Comparison of ENCODE assay signal across 24 cellular contexts in the genomic region with DNA sequence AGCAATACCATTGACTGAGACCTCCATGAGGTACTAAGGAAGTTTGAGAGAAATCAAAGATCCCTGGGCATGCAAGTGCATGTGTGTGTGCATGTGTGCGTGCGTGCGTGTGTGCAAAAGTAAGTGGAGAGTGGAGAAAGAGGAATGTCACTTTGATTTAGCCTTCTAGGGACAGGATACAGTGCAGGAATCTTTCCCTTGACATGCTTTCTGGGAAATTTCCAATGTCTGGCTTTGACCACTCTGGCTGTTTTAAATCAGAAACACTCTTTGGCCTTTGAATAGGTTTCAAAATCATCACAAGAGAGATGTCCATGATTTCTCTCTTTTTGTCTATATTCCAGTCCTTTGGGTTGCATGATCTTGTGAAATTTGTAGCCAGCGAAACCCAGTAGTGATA.
A peak's percentile ranks its signal among the peaks of the same experiment; 100 is the strongest.
DNase-seq lines count a peak whose midpoint lies in the region; ATAC-seq, FAIRE-seq and TF ChIP-seq lines count a peak whose summit lies in the region.
"Had no signal": no experiment of that assay in that cellular context is flagged by ENCODE, and none has a peak within 500 bp of the region (broad histone marks: within the 10 kb centered on the region; RNA-seq: fewer than 3 reads in every experiment).

No MANE protein-coding gene starts in this region.

- H3K4me2 ChIP-seq in SK-N-SH = no peak overlapping the region; the same call in 1 of the 2 replicates
- H3K4me2 ChIP-seq: BLaER1 treated with 17β-estradiol and CSF1 and Interleukin-3, amounts not matched to agents 10 nM and 100 nM had no signal

- TF ChIP-seq RAD21 in SK-N-SH (IDR thresholded peaks at IDR 0.05; ENCODE audit: low read length) = no peak

- no peaks in the 10 kb centered on the region for H4K20me1 ChIP-seq in SK-N-SH (ENCODE audit: insufficient read depth)
- H4K20me1 ChIP-seq: BLaER1 treated with 17β-estradiol and CSF1 and Interleukin-3, amounts not matched to agents 10 nM and 100 nM had no signal

- no peak overlapping the region for H3K4me3 ChIP-seq in AG10803 (ENCODE audit: low read length)
- no peak overlapping the region for H3K4me3 ChIP-seq in SK-N-SH (ENCODE audit: low read depth in 2 of 2, low read length in 1 of 2)
- H3K4me3 ChIP-seq in bronchial epithelial cell (ENCODE audit: low read depth, low read length) = no peak overlapping the region
- H3K4me3 ChIP-seq: BLaER1 treated with 17β-estradiol and CSF1 and Interleukin-3, amounts not matched to agents 10 nM and 100 nM; GM12878; GM23248 had no signal

- no peaks in the 10 kb centered on the region for H3K36me3 ChIP-seq in SK-N-SH (replicated peaks in 1 of 2; ENCODE audit: control insufficient read depth in 1 of 2, insufficient read depth in 2 of 2, low read length in 1 of 2)
- H3K36me3 ChIP-seq in bronchial epithelial cell (ENCODE audit: control insufficient read depth, insufficient read depth, low read length) = no peaks in the 10 kb centered on the region
- H3K36me3 ChIP-seq: BE2C; BLaER1 treated with 17β-estradiol and CSF1 and Interleukin-3, amounts not matched to agents 10 nM and 100 nM had no signal

- H3K79me2 ChIP-seq in SK-N-SH (ENCODE audit: insufficient read depth) = no peaks in the 10 kb centered on the region

- H2AFZ ChIP-seq in SK-N-SH (ENCODE audit: low read depth) = no peak overlapping the region
- H2AFZ ChIP-seq: GM23248 had no signal

- intact Hi-C loops in sciatic nerve (cut with DNase I) = no loop called here

- 67% methylated on average over 4 of the region's 4 CpGs for WGBS in SK-N-SH (ENCODE audit: low lambda C conversion rate)

- ATAC-seq in sciatic nerve (peak; percentile 36), GM18907 (IDR thresholded peaks at IDR 0.05; ENCODE audit: unreplicated experiment) (no peak)
- ATAC-seq: GM12878 had no signal

- peaks cover under 1% of the 10 kb centered on the region for H3F3A ChIP-seq in SK-N-SH (replicated peaks; ENCODE audit: insufficient read depth)

- TF ChIP-seq CTCF in AG10803 (conservative IDR thresholded peaks at IDR 0.05; ENCODE audit: low read length) (no peak), SK-N-SH (IDR thresholded peaks at IDR 0.05) (no peak), bronchial epithelial cell (IDR thresholded peaks at IDR 0.05; ENCODE audit: insufficient read depth, low read length, severe bottlenecking) (no peak)

- CTCF ChIA-PET in SK-N-SH (lab: Yijun Ruan, JAX) = interaction anchor here (0.8 kb wide), 1 partner anchor 256 kb away, joined by 3 read pairs; no protein-coding TSS in a partner anchor

- POLR2A ChIA-PET in SK-N-SH (lab: Yijun Ruan, JAX) = no interaction called here

- peak; percentile 3 for DNase-seq in AG10803 (ENCODE audit: low read depth)
- DNase-seq in SK-N-SH = no peak
- DNase-seq in bronchial epithelial cell (ENCODE audit: low read depth) = no peak
- no peak for DNase-seq in sciatic nerve (ENCODE audit: low spot score)
- no peak for DNase-seq in SHP77 treated with DMSO at 0.1 percent for 48 hours (lab: John Stamatoyannopoulos, UW)
- DNase-seq in activated T-cell treated with anti-CD3 and anti-CD28 coated beads for 4 hours = no peak
- DNase-seq: AML-193; BE2C; CD4-positive, alpha-beta T cell; CD8-positive, alpha-beta memory T cell; DMS 273 treated with DMSO at 0.1 percent for 48 hours; DMS79; EL; GDM1; GM23248; H7; HCEC 1CT had no signal

- H3K9me2 ChIP-seq in SK-N-SH = no peaks in the 10 kb centered on the region

- peak in 1 of 2 experiments; percentile 75; a peak in 2 of 4 replicates for TF ChIP-seq EP300 in SK-N-SH (IDR thresholded peaks at IDR 0.05; ENCODE audit: borderline replicate concordance in 1 of 2, low read depth in 1 of 2, low read length in 1 of 2)

- H3K27me3 ChIP-seq in SK-N-SH (ENCODE audit: insufficient read depth) (no peaks in the 10 kb centered on the region), bronchial epithelial cell (ENCODE audit: control insufficient read depth, insufficient read depth, low read length) (peaks cover 3% of the 10 kb centered on the region)
- H3K27me3 ChIP-seq: BE2C; BLaER1 treated with 17β-estradiol and CSF1 and Interleukin-3, amounts not matched to agents 10 nM and 100 nM had no signal

- no peaks in the 10 kb centered on the region for H3K9me3 ChIP-seq in SK-N-SH
- H3K9me3 ChIP-seq: BE2C; BLaER1 treated with 17β-estradiol and CSF1 and Interleukin-3, amounts not matched to agents 10 nM and 100 nM had no signal

- peak overlapping the region in 1 of 2 experiments; percentile 87; a peak in 2 of 4 replicates for H3K27ac ChIP-seq in SK-N-SH (ENCODE audit: low read depth in 2 of 2, low read length in 1 of 2)
- H3K27ac ChIP-seq: 22Rv1; BLaER1 treated with 17β-estradiol and CSF1 and Interleukin-3, amounts not matched to agents 10 nM and 100 nM; GM23248 had no signal

- H3K4me1 ChIP-seq in SK-N-SH (ENCODE audit: control insufficient read depth in 1 of 2, insufficient read depth in 2 of 2, low read depth in 1 of 2, low read length in 1 of 2) = peaks cover 0 to 66% of the 10 kb centered on the region in 2 experiments; a peak in 2 of 4 replicates
- H3K4me1 ChIP-seq: BE2C; BLaER1 treated with 17β-estradiol and CSF1 and Interleukin-3, amounts not matched to agents 10 nM and 100 nM had no signal

- FAIRE-seq in bronchial epithelial cell (lab: Jason Lieb, UNC) = peak; percentile 23
- FAIRE-seq: A204.1, D721Med, GM12878, H1 had no signal

- no peak overlapping the region for H3K9ac ChIP-seq in SK-N-SH
- H3K9ac ChIP-seq: BLaER1 treated with 17β-estradiol and CSF1 and Interleukin-3, amounts not matched to agents 10 nM and 100 nM; GM23248 had no signal

TF ChIP-seq in SK-N-SH, 30 proteins besides CTCF, POLR2A, EP300 and RAD21:
- TF ChIP-seq, protein P1, sequence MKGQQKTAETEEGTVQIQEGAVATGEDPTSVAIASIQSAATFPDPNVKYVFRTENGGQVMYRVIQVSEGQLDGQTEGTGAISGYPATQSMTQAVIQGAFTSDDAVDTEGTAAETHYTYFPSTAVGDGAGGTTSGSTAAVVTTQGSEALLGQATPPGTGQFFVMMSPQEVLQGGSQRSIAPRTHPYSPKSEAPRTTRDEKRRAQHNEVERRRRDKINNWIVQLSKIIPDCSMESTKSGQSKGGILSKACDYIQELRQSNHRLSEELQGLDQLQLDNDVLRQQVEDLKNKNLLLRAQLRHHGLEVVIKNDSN (IDR thresholded peaks at IDR 0.05; ENCODE audit: borderline replicate concordance, low read depth) = no peak
- 0 out of 2 replicates have a peak, but pooled peaks have one; percentile 15 for TF ChIP-seq RCOR1 (IDR thresholded peaks at IDR 0.05; ENCODE audit: low read length)
- TF ChIP-seq, protein P2, sequence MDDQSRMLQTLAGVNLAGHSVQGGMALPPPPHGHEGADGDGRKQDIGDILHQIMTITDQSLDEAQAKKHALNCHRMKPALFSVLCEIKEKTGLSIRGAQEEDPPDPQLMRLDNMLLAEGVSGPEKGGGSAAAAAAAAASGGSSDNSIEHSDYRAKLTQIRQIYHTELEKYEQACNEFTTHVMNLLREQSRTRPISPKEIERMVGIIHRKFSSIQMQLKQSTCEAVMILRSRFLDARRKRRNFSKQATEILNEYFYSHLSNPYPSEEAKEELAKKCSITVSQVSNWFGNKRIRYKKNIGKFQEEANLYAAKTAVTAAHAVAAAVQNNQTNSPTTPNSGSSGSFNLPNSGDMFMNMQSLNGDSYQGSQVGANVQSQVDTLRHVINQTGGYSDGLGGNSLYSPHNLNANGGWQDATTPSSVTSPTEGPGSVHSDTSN (IDR thresholded peaks at IDR 0.05) = peak; percentile 53; the same call in 1 of the 2 replicates
- TF ChIP-seq GABPA (IDR thresholded peaks at IDR 0.05; ENCODE audit: low read depth) = no peak
- TF ChIP-seq FOXJ3 (CRISPR knock-in tag; IDR thresholded peaks at IDR 0.05) = peak; percentile 33; the same call in 1 of the 2 replicates
- peak; percentile 38; the same call in 1 of the 2 replicates for TF ChIP-seq MXI1 (IDR thresholded peaks at IDR 0.05; ENCODE audit: low read depth, low read length)
- TF ChIP-seq TCF12 (IDR thresholded peaks at IDR 0.05) = peak; percentile 73
